In genomic region chr9:79583957-79584654, GRCh38 we compare ENCODE assay signal across 8 cellular contexts. TPM values are rescaled to one million over a fixed set of nuclear protein-coding genes. Genes with fewer than 3 reads are reported as not detected.
DNase-seq lines count a peak whose midpoint lies in the region; ATAC-seq and TF ChIP-seq lines count a peak whose summit lies in the region.

No MANE protein-coding gene starts in this region.

- H3K36me3 Mint-ChIP-seq in activated CD4-positive, alpha-beta memory T cell treated with anti-CD3 and anti-CD28 coated beads for 36 hours, result peaks cover 3% of the 10 kb centered on the region

- POLR2A ChIA-PET in activated CD4-positive, alpha-beta memory T cell treated with anti-CD3 and anti-CD28 coated beads for 36 hours (lab: Charles Lee), result interaction anchor here (5.3 kb wide), 1 partner anchor 12 kb away, joined by 25 read pairs; the partner anchor contains the start of gene TLE4

- intact Hi-C loops in activated CD4-positive, alpha-beta memory T cell treated with anti-CD3 and anti-CD28 coated beads for 36 hours (cut with micrococcal nuclease), result loop anchor here (1.0 to 2.0 kb wide), 2 partner anchors 13 to 41 kb away; partner anchors contain the start of gene TLE4
- intact Hi-C loops in lower lobe of right lung (cut with DNase I), result no loop called here

- peak; percentile 57 for ATAC-seq in GM18858 (IDR thresholded peaks at IDR 0.05; ENCODE audit: unreplicated experiment)
- peak; percentile 82 for ATAC-seq in HG03135 (IDR thresholded peaks at IDR 0.05; ENCODE audit: unreplicated experiment)
- ATAC-seq in lower lobe of right lung, result peak; percentile 86 to 93
- ATAC-seq in HG03196 (IDR thresholded peaks at IDR 0.05; ENCODE audit: unreplicated experiment), result no peak
- no peak for ATAC-seq in GM21515 (IDR thresholded peaks at IDR 0.05; ENCODE audit: unreplicated experiment)

- H3K36me3 ChIP-seq in lower lobe of right lung, result no peaks in the 10 kb centered on the region

- peak; percentile 73 for DNase-seq in activated CD4-positive, alpha-beta memory T cell treated with anti-CD3 and anti-CD28 coated beads for 36 hours
- DNase-seq in lower lobe of right lung, result peak; percentile 81
- DNase-seq in SHP77 treated with DMSO at 0.1 percent for 48 hours (lab: John Stamatoyannopoulos, UW), result no peak
- no peak for DNase-seq in A172 (ENCODE audit: low spot score)

- H3K27me3 Mint-ChIP-seq in activated CD4-positive, alpha-beta memory T cell treated with anti-CD3 and anti-CD28 coated beads for 36 hours, result no peaks in the 10 kb centered on the region

- no peak overlapping the region for H3K4me3 ChIP-seq in lower lobe of right lung

- H3K4me1 ChIP-seq in lower lobe of right lung, result peaks cover 38% of the 10 kb centered on the region

- H3K4me1 Mint-ChIP-seq in activated CD4-positive, alpha-beta memory T cell treated with anti-CD3 and anti-CD28 coated beads for 36 hours (ENCODE audit: low read depth), result peaks cover 61% of the 10 kb centered on the region

- H3K27me3 ChIP-seq in lower lobe of right lung (ENCODE audit: low read depth), result no peaks in the 10 kb centered on the region

- no peak overlapping the region for H3K27ac ChIP-seq in lower lobe of right lung

- H3K4me3 Mint-ChIP-seq in activated CD4-positive, alpha-beta memory T cell treated with anti-CD3 and anti-CD28 coated beads for 36 hours, result peak overlapping the region; percentile 27

- H3K27ac Mint-ChIP-seq in activated CD4-positive, alpha-beta memory T cell treated with anti-CD3 and anti-CD28 coated beads for 36 hours, result peak overlapping the region; percentile 39

- H3K9me3 Mint-ChIP-seq in activated CD4-positive, alpha-beta memory T cell treated with anti-CD3 and anti-CD28 coated beads for 36 hours, result no peaks in the 10 kb centered on the region

- no peak for TF ChIP-seq CTCF in lower lobe of right lung (IDR thresholded peaks at IDR 0.05)

- CTCF ChIA-PET in activated CD4-positive, alpha-beta memory T cell treated with anti-CD3 and anti-CD28 coated beads for 36 hours (lab: Charles Lee), result no interaction called here

- H3K9me3 ChIP-seq in lower lobe of right lung, result no peaks in the 10 kb centered on the region

RNA-seq across cellular contexts. Expression of gene TLE4, which starts 12.3 kb away (rescaled TPM):
- 10 to 100 TPM; 14.3 to 15.3 TPM for total RNA-seq in activated CD4-positive, alpha-beta memory T cell treated with anti-CD3 and anti-CD28 coated beads for 36 hours
- 48.6 TPM for total RNA-seq in lower lobe of right lung
- 337 and 363 TPM in 2 replicates for total RNA-seq in A172 (2014; rRNA removed; shearing (Covaris generic))

Comparison
In these comparisons a context has a peak if more than half of its experiments do, and no peak if none do; other contexts are left out.
1. ATAC-seq: peak in GM18858 (single experiment), HG03135 (single experiment) and lower lobe of right lung (2 of 2); none in HG03196 (single experiment) and GM21515 (single experiment).
2. DNase-seq: peak in activated CD4-positive, alpha-beta memory T cell treated with anti-CD3 and anti-CD28 coated beads for 36 hours (single experiment) and lower lobe of right lung (single experiment); none in SHP77 treated with DMSO at 0.1 percent for 48 hours (single experiment) and A172 (single experiment).